23 cellular contexts compared by ENCODE assay signal in genomic region chr2:40259900-40260299, GRCh38.
DNase-seq lines count a peak whose midpoint lies in the region; ATAC-seq, FAIRE-seq and TF ChIP-seq lines count a peak whose summit lies in the region.
"Had no signal": no experiment of that assay in that cellular context is flagged by ENCODE, and none has a peak within 500 bp of the region (broad histone marks: within the 10 kb centered on the region; RNA-seq: fewer than 3 reads in every experiment).

No MANE protein-coding gene starts in this region.

- no peaks in the 10 kb centered on the region for H3K36me3 ChIP-seq in OCI-LY7 (ENCODE audit: insufficient read depth, low read length)
- no peaks in the 10 kb centered on the region for H3K36me3 ChIP-seq in keratinocyte (ENCODE audit: control insufficient read depth in 2 of 2, extremely low read depth in 1 of 2, insufficient read depth in 2 of 2, low read length in 2 of 2)
- H3K36me3 ChIP-seq: BE2C had no signal

- no peak for DNase-seq in OCI-LY7 (ENCODE audit: low spot score)
- DNase-seq in keratinocyte (ENCODE audit: low read depth, low spot score), result no peak
- DNase-seq in pons (ENCODE audit: low spot score), result no peak
- no peak for DNase-seq in activated CD4-positive, alpha-beta T cell treated with anti-CD3 and anti-CD28 coated beads, Interleukin-2, amount 50 U/mL, for 1 hour
- DNase-seq in left lobe of liver (ENCODE audit: low spot score), result no peak
- DNase-seq: BE2C; CD8-positive, alpha-beta T cell; DMS79 treated with DMSO at 0.1 percent for 48 hours; GDM1; H7; NCI-H1092; NCI-H2081 treated with DMSO at 0.1 percent for 48 hours; NCI-H510A; NCI-H82; SHP77 treated with DMSO at 0.1 percent for 48 hours; T-helper 2 cell had no signal

- H2AFZ ChIP-seq in OCI-LY7 (ENCODE audit: low read length) (no peak overlapping the region), keratinocyte (ENCODE audit: control insufficient read depth, low read length) (no peak overlapping the region)

- intact Hi-C loops in OCI-LY7 (cut with micrococcal nuclease; ENCODE audit: unreplicated experiment), result no loop called here

- no peaks in the 10 kb centered on the region for H3K9me1 ChIP-seq in keratinocyte (ENCODE audit: control insufficient read depth, extremely low read depth, insufficient read depth, low read length)

- peak overlapping the region; percentile 50 for H3K4me2 ChIP-seq in OCI-LY7 (ENCODE audit: low read length)
- H3K4me2 ChIP-seq in keratinocyte (ENCODE audit: control insufficient read depth, extremely low read depth, insufficient read depth, low read depth, low read length), result peak overlapping the region; percentile 31
- H3K4me2 ChIP-seq: KMS-11 had no signal

- no peak overlapping the region for H3K27ac ChIP-seq in OCI-LY7 (ENCODE audit: low read depth, low read length, poor library complexity, severe bottlenecking)
- no peak overlapping the region for H3K27ac ChIP-seq in keratinocyte (ENCODE audit: control insufficient read depth, insufficient read depth, low read length)
- H3K27ac ChIP-seq: KMS-11 had no signal

- dilution Hi-C loops in keratinocyte (cut with MboI; ENCODE audit: extremely low pct_ligation_motif_present, low sequenced_read_pairs), result no loop called here

- H3K4me1 ChIP-seq in OCI-LY7 (ENCODE audit: insufficient read depth, low read length, poor library complexity, severe bottlenecking) (peaks cover 40% of the 10 kb centered on the region), keratinocyte (ENCODE audit: control insufficient read depth, extremely low read depth, insufficient read depth, low read length) (peaks cover 4% of the 10 kb centered on the region)

- TF ChIP-seq CTCF in OCI-LY7 (conservative IDR thresholded peaks at IDR 0.05; ENCODE audit: low read length) (no peak), keratinocyte (optimal IDR thresholded peaks at IDR 0.05 in 1 of 3, IDR thresholded peaks at IDR 0.05 in 1 of 3, conservative IDR thresholded peaks at IDR 0.05 in 1 of 3; ENCODE audit: extremely low read depth in 1 of 3, insufficient read depth in 2 of 3, low read length in 3 of 3) (no peak)

- H3K9me3 ChIP-seq in OCI-LY7 (ENCODE audit: low read length) (no peaks in the 10 kb centered on the region), keratinocyte (ENCODE audit: control insufficient read depth, low read depth, low read length) (no peaks in the 10 kb centered on the region)
- H3K9me3 ChIP-seq: BE2C had no signal

- H3K79me2 ChIP-seq in OCI-LY7 (ENCODE audit: insufficient read depth, low read depth, low read length) (no peaks in the 10 kb centered on the region), keratinocyte (ENCODE audit: control insufficient read depth, insufficient read depth, low read length) (no peaks in the 10 kb centered on the region)

- no peak overlapping the region for H3K4me3 ChIP-seq in OCI-LY7 (ENCODE audit: low read depth, low read length, poor library complexity, severe bottlenecking)
- H3K4me3 ChIP-seq in keratinocyte (ENCODE audit: control insufficient read depth in 2 of 3, extremely low read depth in 1 of 3, insufficient read depth in 2 of 3, low read depth in 1 of 3, low read length in 3 of 3), result no peak overlapping the region
- H3K4me3 ChIP-seq: GM12878 had no signal

- no peak for FAIRE-seq in keratinocyte (lab: Jason Lieb, UNC)
- FAIRE-seq: GM12878, GM18507, HepG2 had no signal

- POLR2A ChIA-PET in OCI-LY7 (lab: Charles Lee), result interaction anchor here (0.9 to 2.3 kb wide), 4 partner anchors 9 to 104 kb away, joined by 3 to 9 read pairs (median 8); no protein-coding TSS in a partner anchor

- H4K20me1 ChIP-seq in OCI-LY7 (ENCODE audit: insufficient read depth, low read length) (no peaks in the 10 kb centered on the region), keratinocyte (ENCODE audit: control insufficient read depth, extremely low read depth, insufficient read depth, low read length) (no peaks in the 10 kb centered on the region)

- BruUV-seq in OCI-LY7 (replicated peaks; lab: Mats Ljungman, UMichigan), result no TSS peak

- H3K9me2 ChIP-seq in OCI-LY7 (ENCODE audit: insufficient read depth, low read length), result no peaks in the 10 kb centered on the region

- H3K27me3 ChIP-seq in keratinocyte (ENCODE audit: control insufficient read depth, extremely low read depth, insufficient read depth, low read length), result no peaks in the 10 kb centered on the region
- H3K27me3 ChIP-seq: BE2C had no signal

- no peak overlapping the region for H3K9ac ChIP-seq in keratinocyte (ENCODE audit: control insufficient read depth, extremely low read depth, insufficient read depth, low read length)
- H3K9ac ChIP-seq: KMS-11 had no signal

- ATAC-seq in GM18502 (IDR thresholded peaks at IDR 0.05; ENCODE audit: poor library complexity, unreplicated experiment) (peak; percentile 46), HG02884 (IDR thresholded peaks at IDR 0.05; ENCODE audit: unreplicated experiment) (peak; percentile 21), GM19023 (IDR thresholded peaks at IDR 0.05; ENCODE audit: unreplicated experiment) (no peak), left lobe of liver (no peak)
- ATAC-seq: CD8-positive, alpha-beta T cell; GM12878; HepG2 had no signal

- CTCF ChIA-PET in OCI-LY7 (lab: Charles Lee; ENCODE audit: unreplicated experiment), result no interaction called here

Comparison
In these comparisons a context has a peak if more than half of its experiments do, and no peak if none do; other contexts are left out.
1. ATAC-seq: peak in GM18502 (single experiment) and HG02884 (single experiment); none in GM19023 (single experiment) and left lobe of liver (single experiment).